ENCODE assay signal across 8 cellular contexts in the genomic region with DNA sequence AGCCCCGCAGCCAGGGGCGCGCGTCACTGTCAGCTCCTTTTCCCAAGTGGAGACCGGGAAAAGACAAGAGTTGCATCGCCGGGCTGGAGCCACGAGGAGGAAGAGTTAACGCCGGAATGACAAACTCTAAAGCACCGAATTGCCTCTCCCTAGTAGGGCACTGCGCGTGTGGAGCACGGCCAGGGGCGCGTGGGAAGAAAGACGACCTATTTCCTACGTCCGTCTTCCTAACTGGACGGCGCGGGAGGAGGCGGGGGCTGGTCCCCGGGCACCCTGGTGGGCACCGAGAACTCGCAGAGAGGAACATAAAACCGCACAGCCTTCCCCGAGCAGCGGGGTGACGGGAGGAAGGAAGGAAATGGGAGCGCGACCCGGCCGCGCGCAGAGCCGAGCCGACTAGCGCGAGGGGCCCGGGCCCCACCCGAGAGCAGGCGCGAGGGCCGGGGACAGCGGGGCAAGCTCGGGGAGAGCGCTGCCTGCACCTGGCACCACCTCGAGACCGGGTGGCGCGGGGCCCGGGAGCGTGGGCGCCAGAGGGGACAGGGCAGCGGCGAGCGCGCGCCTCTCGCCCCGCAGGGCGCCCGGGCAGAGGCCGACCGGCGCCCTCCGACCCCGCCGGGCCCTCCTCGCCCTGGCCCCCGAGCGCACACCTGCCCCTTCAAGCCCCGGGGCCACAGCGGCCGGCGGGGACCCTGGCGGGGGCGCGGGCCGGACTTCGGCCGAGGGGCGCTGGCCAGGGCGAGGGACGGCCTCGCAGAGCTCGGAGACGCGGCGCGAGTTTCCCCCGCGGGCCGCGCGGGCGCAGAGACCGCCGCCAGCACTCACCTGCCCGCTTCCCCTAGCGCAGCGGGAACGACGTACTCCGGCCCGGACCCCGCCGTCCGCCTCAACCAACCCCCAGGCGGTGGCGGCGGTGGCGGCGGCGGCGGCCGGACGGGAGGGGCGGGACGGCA. TPM values are rescaled to one million over a fixed set of nuclear protein-coding genes. Genes with fewer than 3 reads are reported as not detected.
A peak's percentile ranks its signal among the peaks of the same experiment; 100 is the strongest.
DNase-seq lines count a peak whose midpoint lies in the region; ATAC-seq, FAIRE-seq and TF ChIP-seq lines count a peak whose summit lies in the region.

No MANE protein-coding gene starts in this region.

- peaks cover 27% of the 10 kb centered on the region for H3K79me2 ChIP-seq in trophoblast cell (ENCODE audit: control insufficient read depth, insufficient read depth, low read length, poor library complexity)

- H3K27ac ChIP-seq in SJSA1 (0 out of 2 replicates have a peak overlapping the region, but pooled peaks have one; percentile 24), adipose tissue (ENCODE audit: low read depth, low read length) (peak overlapping the region; percentile 11), heart left ventricle (peak overlapping the region; percentile 81 to 95 (median 90)), trophoblast cell (ENCODE audit: low read depth, low read length) (peak overlapping the region; percentile 91)

- H3K4me1 ChIP-seq in SJSA1 (replicated peaks) (peaks cover 12% of the 10 kb centered on the region), heart left ventricle (peaks cover 9 to 64% (median 50%) of the 10 kb centered on the region in 12 donors), trophoblast cell (ENCODE audit: control insufficient read depth in 1 of 2, insufficient read depth in 2 of 2, low read length in 2 of 2) (peaks cover 3 to 12% of the 10 kb centered on the region in 2 experiments)

- WGBS in adipose tissue, 3 donors: 0 to 1% (median 0%) methylated on average over 72 to 121 of the region's 121 CpGs
- 1% methylated on average over 40 to 121 of the region's 121 CpGs for WGBS in heart left ventricle, 4 donors
- WGBS in trophoblast cell (ENCODE audit: extremely low coverage, insufficient coverage, insufficient read length): no CpG with 5 or more reads among the region's 121 CpGs

- peak overlapping the region; percentile 75 for H3K9ac ChIP-seq in trophoblast cell (ENCODE audit: low read length)

- FAIRE-seq in urothelium cell line (lab: Jason Lieb, UNC): no peak

- peak in 1 of 2 donors; percentile 71 for TF ChIP-seq POLR2A in heart left ventricle (IDR thresholded peaks at IDR 0.05)

- peak in 4 of 12 donors; percentile 4 to 36 (median 24) for TF ChIP-seq CTCF in heart left ventricle (IDR thresholded peaks at IDR 0.05)

- peak overlapping the region; percentile 30 for H2BK12ac ChIP-seq in trophoblast cell (ENCODE audit: low read length)

- peak overlapping the region; percentile 39 for H2BK120ac ChIP-seq in trophoblast cell (ENCODE audit: insufficient read depth, low read length, poor library complexity)

- peak overlapping the region; percentile 53 for H2AK5ac ChIP-seq in trophoblast cell (ENCODE audit: low read length)

- H3K4ac ChIP-seq in trophoblast cell (ENCODE audit: low read depth, low read length): peak overlapping the region; percentile 95

- H2AFZ ChIP-seq in trophoblast cell (ENCODE audit: insufficient read depth, low read length, poor library complexity): peak overlapping the region; percentile 95

- H3K4me2 ChIP-seq in trophoblast cell (ENCODE audit: low read length): peak overlapping the region; percentile 97

- H4K12ac ChIP-seq in trophoblast cell (ENCODE audit: low read depth, low read length): peak overlapping the region; percentile 83

- H2BK5ac ChIP-seq in trophoblast cell (ENCODE audit: low read depth, low read length, poor library complexity): peak overlapping the region; percentile 77

- H3K36me3 ChIP-seq in SJSA1: peaks cover 11% of the 10 kb centered on the region
- no peaks in the 10 kb centered on the region for H3K36me3 ChIP-seq in heart left ventricle
- H3K36me3 ChIP-seq in trophoblast cell (ENCODE audit: control insufficient read depth in 1 of 2, insufficient read depth in 2 of 2, low read length in 2 of 2): no peaks in the 10 kb centered on the region

- 0 out of 2 replicates have a peak, but pooled peaks cover 2% of the 10 kb centered on the region for H3K9me3 ChIP-seq in SJSA1 (replicated peaks)
- no peaks in the 10 kb centered on the region for H3K9me3 ChIP-seq in heart left ventricle
- no peaks in the 10 kb centered on the region for H3K9me3 ChIP-seq in trophoblast cell (ENCODE audit: insufficient read depth, low read depth, low read length)

- peak overlapping the region; percentile 99 for H3K23ac ChIP-seq in trophoblast cell (ENCODE audit: low read length)

- peak overlapping the region; percentile 91 for H3K18ac ChIP-seq in trophoblast cell (ENCODE audit: low read length)

- peak overlapping the region; percentile 88 for H4K91ac ChIP-seq in trophoblast cell (ENCODE audit: low read depth, low read length)

- peak overlapping the region; percentile 95 for H3K14ac ChIP-seq in trophoblast cell (ENCODE audit: low read length)

- peaks cover 12% of the 10 kb centered on the region for H3K79me1 ChIP-seq in trophoblast cell (ENCODE audit: low read length)

- peak overlapping the region; percentile 82 for H4K8ac ChIP-seq in trophoblast cell (ENCODE audit: low read depth, low read length)

- peak overlapping the region; percentile 98 for H3K4me3 ChIP-seq in SJSA1
- H3K4me3 ChIP-seq in heart left ventricle: peak overlapping the region; percentile 59 to 96 (median 83)
- H3K4me3 ChIP-seq in trophoblast cell (ENCODE audit: low read depth, low read length): peak overlapping the region; percentile 98

- intact Hi-C loops in heart left ventricle (cut with DNase I): no loop called here

- H3K27me3 ChIP-seq in SJSA1 (replicated peaks) (no peaks in the 10 kb centered on the region), heart left ventricle (no peaks in the 10 kb centered on the region), trophoblast cell (ENCODE audit: insufficient read depth, low read length) (no peaks in the 10 kb centered on the region)

- ATAC-seq in GM18909 (IDR thresholded peaks at IDR 0.05; ENCODE audit: poor library complexity, unreplicated experiment): peak; percentile 10
- peak; percentile 4 for ATAC-seq in HG03342 (IDR thresholded peaks at IDR 0.05; ENCODE audit: unreplicated experiment)
- peak in 2 of 4 donors; percentile 5 to 12 for ATAC-seq in heart left ventricle

- DNase-seq in AML-193 (lab: John Stamatoyannopoulos, UW): peak; percentile 22 to 30
- DNase-seq in SJSA1 (ENCODE audit: low read depth in 1 of 2, low spot score in 2 of 2): peak; percentile 49 to 54
- peak; percentile 64 to 79 (median 75) for DNase-seq in heart left ventricle
- DNase-seq in trophoblast cell: peak in 1 of 2 donors; percentile 50
- peak; percentile 23 for DNase-seq in urothelium cell line (ENCODE audit: low spot score)

RNA-seq across cellular contexts. Expression of a gene that starts 0.5 kb away (rescaled TPM):
- total RNA-seq in SJSA1 (2014; rRNA removed; shearing (Covaris generic)): 71.0 and 84.2 TPM in 2 replicates
- polyA plus RNA-seq in adipose tissue (10 to 100 TPM; 19.8 to 45.5 (median 37.8) TPM), heart left ventricle (10 to 100 TPM; 49.7 to 81.7 TPM)
- total RNA-seq in heart left ventricle: 100 to 1,000 TPM in 4 of 9 donors, 10 to 100 TPM in 5; 80.1 to 130 (median 99.4) TPM
- 81.6 and 81.8 TPM in 2 replicates for polyA plus RNA-seq in trophoblast cell (2013)

RNA-seq across cellular contexts. Expression of a gene that starts 1.0 kb away (rescaled TPM):
- total RNA-seq in SJSA1 (2014; rRNA removed; shearing (Covaris generic)): 9.0 and 12.1 TPM in 2 replicates
- polyA plus RNA-seq in adipose tissue (10 to 100 TPM in 2 of 3 donors, 1 to 10 TPM in 1; 8.0 to 19.5 (median 11.8) TPM), heart left ventricle (10 to 100 TPM in 1 of 2 donors, 1 to 10 TPM in 1; 9.1 to 20.6 TPM)
- total RNA-seq in heart left ventricle: 10 to 100 TPM; 11.8 to 35.3 (median 30.2) TPM
- 105 TPM in 2 replicates for polyA plus RNA-seq in trophoblast cell (2013)

Comparison
In these comparisons a context has a peak if more than half of its experiments do, and no peak if none do; other contexts are left out.
1. H3K27ac ChIP-seq: peak in every context shown above with its lines; median percentile 91 in trophoblast cell; 90 in heart left ventricle; 24 in SJSA1; 11 in adipose tissue.